Comparison of ENCODE assay signal across 11 cellular contexts in the genomic region with DNA sequence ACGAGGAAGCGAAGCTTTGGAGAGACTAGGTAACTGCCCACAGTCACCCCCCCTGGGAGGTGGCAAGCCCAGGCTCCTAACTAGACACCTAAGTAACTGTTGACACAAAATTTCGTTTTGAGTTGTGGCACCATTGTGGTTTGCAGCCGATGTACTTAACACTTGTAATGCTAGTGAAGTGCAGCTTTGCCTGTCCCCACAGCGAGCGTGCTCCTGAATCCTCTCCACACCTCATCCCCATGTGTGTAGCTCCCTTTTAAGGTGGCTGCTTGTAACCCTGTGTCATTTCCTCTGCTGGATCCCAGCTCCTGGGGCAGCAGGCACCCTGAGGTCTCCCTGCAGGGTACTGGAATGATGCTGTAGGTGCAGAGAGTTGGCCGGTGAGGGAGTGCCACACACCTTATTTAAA.
DNase-seq lines count a peak whose midpoint lies in the region; ATAC-seq and TF ChIP-seq lines count a peak whose summit lies in the region.
"Had no signal": no experiment of that assay in that cellular context is flagged by ENCODE, and none has a peak within 500 bp of the region (broad histone marks: within the 10 kb centered on the region; RNA-seq: fewer than 3 reads in every experiment).

No MANE protein-coding gene starts in this region.

- H3K36me3 Mint-ChIP-seq in GM23338 (ENCODE audit: low read depth), result peaks cover 18% of the 10 kb centered on the region

- peaks cover 12% of the 10 kb centered on the region; the same call in 1 of the 2 replicates for H3K9me2 ChIP-seq in GM23338 (ENCODE audit: insufficient read depth)

- peak overlapping the region; percentile 20 for H3K56ac ChIP-seq in mesendoderm (ENCODE audit: low read length)

- H2AK5ac ChIP-seq in mesendoderm (ENCODE audit: low read length), result no peak overlapping the region

- no peak overlapping the region for H3K23ac ChIP-seq in mesendoderm (ENCODE audit: low read length)

- H3K4me2 ChIP-seq in GM23338 (peak overlapping the region; percentile 67), mesendoderm (ENCODE audit: low read length) (no peak overlapping the region)

- no peak overlapping the region for H3K27ac Mint-ChIP-seq in GM23338

- peaks cover 8% of the 10 kb centered on the region; the same call in 1 of the 2 replicates for H3F3A ChIP-seq in GM23338 (replicated peaks; ENCODE audit: low read depth)

- H3K4me1 Mint-ChIP-seq in GM23338, result peaks cover 69% of the 10 kb centered on the region

- DNase-seq in GM23338 (ENCODE audit: low spot score) (no peak), mesendoderm (no peak), ecto neural progenitor cell (ENCODE audit: low spot score) (no peak), AML-193 (lab: John Stamatoyannopoulos, UW) (no peak), EL (no peak)
- DNase-seq: activated CD4-positive, CD25-positive, alpha-beta regulatory T cell; NCI-H146 had no signal

- peaks cover 2% of the 10 kb centered on the region for H3K27me3 Mint-ChIP-seq in GM23338 (ENCODE audit: insufficient read depth, low read depth, poor library complexity)

- H3K27me3 ChIP-seq in GM23338 (ENCODE audit: insufficient read depth), result no peaks in the 10 kb centered on the region
- H3K27me3 ChIP-seq in mesendoderm (ENCODE audit: insufficient read depth, low read length, poor library complexity), result no peaks in the 10 kb centered on the region

- H2AFZ ChIP-seq in GM23338, result no peak overlapping the region

- no CpG with 5 or more reads among the region's 7 CpGs for WGBS in mesendoderm (ENCODE audit: extremely low coverage, insufficient coverage, low lambda C conversion rate)

- no peak overlapping the region for H3K18ac ChIP-seq in mesendoderm (ENCODE audit: low read length)

- no peak overlapping the region for H4K5ac ChIP-seq in mesendoderm (ENCODE audit: low read length)

- no peak overlapping the region for H3K4me3 Mint-ChIP-seq in GM23338

- peaks cover 5% of the 10 kb centered on the region; the same call in 1 of the 2 replicates for H3K36me3 ChIP-seq in GM23338 (ENCODE audit: insufficient read depth)
- H3K36me3 ChIP-seq in mesendoderm (ENCODE audit: control insufficient read depth, insufficient read depth, low read length), result no peaks in the 10 kb centered on the region

- peaks cover 3% of the 10 kb centered on the region; the same call in 1 of the 2 replicates for H4K20me1 ChIP-seq in GM23338 (replicated peaks; ENCODE audit: insufficient read depth)

- no peak for TF ChIP-seq CTCF in GM23338 (conservative IDR thresholded peaks at IDR 0.05; ENCODE audit: low read depth in 2 of 2)

- no peak overlapping the region for H2BK120ac ChIP-seq in mesendoderm (ENCODE audit: low read depth, low read length)

- peaks cover 8% of the 10 kb centered on the region; the same call in 2 of the 3 replicates for H3K9me3 Mint-ChIP-seq in GM23338

- H3K27ac ChIP-seq in GM23338 (ENCODE audit: low read depth) (peak overlapping the region; percentile 84), mesendoderm (ENCODE audit: low read depth, low read length) (no peak overlapping the region)

- H3K4me1 ChIP-seq in GM23338 (ENCODE audit: insufficient read depth) (peaks cover 71% of the 10 kb centered on the region), mesendoderm (ENCODE audit: control insufficient read depth, low read depth, low read length) (peaks cover 32% of the 10 kb centered on the region)

- H4K8ac ChIP-seq in mesendoderm (ENCODE audit: low read depth, low read length), result no peak overlapping the region

- H3K4ac ChIP-seq in mesendoderm (ENCODE audit: low read depth, low read length), result no peak overlapping the region

- H3K79me2 ChIP-seq in GM23338 (replicated peaks; ENCODE audit: insufficient read depth) (peaks cover 94% of the 10 kb centered on the region), mesendoderm (ENCODE audit: control insufficient read depth, insufficient read depth, low read length) (peaks cover 76% of the 10 kb centered on the region)

- H3K79me1 ChIP-seq in mesendoderm (ENCODE audit: low read length), result peaks cover 32% of the 10 kb centered on the region

- H3K4me3 ChIP-seq in GM23338, result peak overlapping the region; percentile 26; the same call in 1 of the 2 replicates
- H3K4me3 ChIP-seq in mesendoderm (ENCODE audit: low read length), result no peak overlapping the region
- H3K4me3 ChIP-seq: skin epidermis had no signal

- H2BK5ac ChIP-seq in mesendoderm (ENCODE audit: low read length), result no peak overlapping the region

- no peak overlapping the region for H3K9ac ChIP-seq in mesendoderm (ENCODE audit: low read length)

- ATAC-seq in GM18870 (IDR thresholded peaks at IDR 0.05; ENCODE audit: unreplicated experiment) (peak; percentile 46), GM23338 (peak; percentile 5; the same call in 2 of the 3 replicates), HG03565 (IDR thresholded peaks at IDR 0.05; ENCODE audit: unreplicated experiment) (peak; percentile 68)
- ATAC-seq in activated CD4-positive, CD25-positive, alpha-beta regulatory T cell treated with anti-CD3 and anti-CD28 coated beads, Interleukin-2, amount 50 U/mL, for 24 hours, result no peak

- no peak overlapping the region for H2BK15ac ChIP-seq in mesendoderm (replicated peaks; ENCODE audit: low read depth)

TF ChIP-seq in GM23338, 12 proteins besides CTCF, POLR2A, EP300 and RAD21:
- TF ChIP-seq ZNF114 (CRISPR knock-in tag; IDR thresholded peaks at IDR 0.05), result no peak
- no peak for TF ChIP-seq ZNF331 (CRISPR knock-in tag; IDR thresholded peaks at IDR 0.05; ENCODE audit: low read depth)
- no peak for TF ChIP-seq NANOG (IDR thresholded peaks at IDR 0.05; ENCODE audit: borderline replicate concordance)

Comparison
In these comparisons a context has a peak if more than half of its experiments do, and no peak if none do; other contexts are left out.
1. ATAC-seq: peak in GM18870 (single experiment), GM23338 (single experiment) and HG03565 (single experiment); none in activated CD4-positive, CD25-positive, alpha-beta regulatory T cell treated with anti-CD3 and anti-CD28 coated beads, Interleukin-2, amount 50 U/mL, for 24 hours (0 of 2).